1 cellular context compared by ENCODE assay signal in genomic region chrX:15816886-15817285, GRCh38.
TF ChIP-seq lines count a peak whose summit lies in the region.

No MANE protein-coding gene starts in this region.

TF ChIP-seq in H1, 55 proteins besides CTCF, POLR2A, EP300 and RAD21 (continued from another document):
- TF ChIP-seq, protein P1, sequence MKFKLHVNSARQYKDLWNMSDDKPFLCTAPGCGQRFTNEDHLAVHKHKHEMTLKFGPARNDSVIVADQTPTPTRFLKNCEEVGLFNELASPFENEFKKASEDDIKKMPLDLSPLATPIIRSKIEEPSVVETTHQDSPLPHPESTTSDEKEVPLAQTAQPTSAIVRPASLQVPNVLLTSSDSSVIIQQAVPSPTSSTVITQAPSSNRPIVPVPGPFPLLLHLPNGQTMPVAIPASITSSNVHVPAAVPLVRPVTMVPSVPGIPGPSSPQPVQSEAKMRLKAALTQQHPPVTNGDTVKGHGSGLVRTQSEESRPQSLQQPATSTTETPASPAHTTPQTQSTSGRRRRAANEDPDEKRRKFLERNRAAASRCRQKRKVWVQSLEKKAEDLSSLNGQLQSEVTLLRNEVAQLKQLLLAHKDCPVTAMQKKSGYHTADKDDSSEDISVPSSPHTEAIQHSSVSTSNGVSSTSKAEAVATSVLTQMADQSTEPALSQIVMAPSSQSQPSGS (IDR thresholded peaks at IDR 0.05; ENCODE audit: low read length) = no peak
- no peak for TF ChIP-seq TBP (IDR thresholded peaks at IDR 0.05; ENCODE audit: low read depth, low read length)
- no peak for TF ChIP-seq SIN3A (conservative IDR thresholded peaks at IDR 0.05 in 1 of 2, IDR thresholded peaks at IDR 0.05 in 1 of 2; ENCODE audit: low read depth in 1 of 2, low read length in 2 of 2)
- no peak for TF ChIP-seq CEBPB (IDR thresholded peaks at IDR 0.05; ENCODE audit: low read depth, low read length)
- TF ChIP-seq POLR2AphosphoS5 (IDR thresholded peaks at IDR 0.05; ENCODE audit: low read depth, low read length) = no peak
- TF ChIP-seq NRF1 (IDR thresholded peaks at IDR 0.05; ENCODE audit: low read depth, low read length) = no peak
